ENCODE assay signal across 23 cellular contexts in genomic region chr15:66560856-66561525, GRCh38. TPM values are rescaled to one million over a fixed set of nuclear protein-coding genes. Genes with fewer than 3 reads are reported as not detected.
"Had no signal": no experiment of that assay in that cellular context is flagged by ENCODE, and none has a peak within 500 bp of the region (broad histone marks: within the 10 kb centered on the region; RNA-seq: fewer than 3 reads in every experiment).

No MANE protein-coding gene starts in this region.

- H3K36me3 ChIP-seq: heart right ventricle, tibial artery, upper lobe of right lung had no signal

- H3K27ac ChIP-seq: dorsolateral prefrontal cortex, heart right ventricle, tibial artery, upper lobe of right lung had no signal

- H3K4me3 ChIP-seq: dorsolateral prefrontal cortex, heart right ventricle, tibial artery, upper lobe of right lung had no signal

- H3K9me3 Mint-ChIP-seq: central memory CD8-positive, alpha-beta T cell; mesothelial cell of epicardium; natural killer cell treated with Interleukin-12 subunit alpha and Interleukin-12 subunit beta and Interleukin-15 and Interleukin-18, amount 100 ng/mL, for 72 hours; stimulated activated memory B cell treated with anti-CD40 and anti-IgM and Interleukin-4, amounts not matched to agents 10 μg/mL and 1 μg/mL and 100 μg/mL, for 72 hours; stimulated activated naive CD8-positive, alpha-beta T cell treated with anti-CD3 and anti-CD28 coated beads, Interleukin-15, Interleukin-2, amounts not matched to agents 100 ng/mL and 50 ng/mL, for 24 hours had no signal

- H3K4me3 Mint-ChIP-seq: central memory CD8-positive, alpha-beta T cell; mesothelial cell of epicardium; natural killer cell treated with Interleukin-12 subunit alpha and Interleukin-12 subunit beta and Interleukin-15 and Interleukin-18, amount 100 ng/mL, for 72 hours; stimulated activated memory B cell treated with anti-CD40 and anti-IgM and Interleukin-4, amounts not matched to agents 10 μg/mL and 1 μg/mL and 100 μg/mL, for 72 hours; stimulated activated naive CD8-positive, alpha-beta T cell treated with anti-CD3 and anti-CD28 coated beads, Interleukin-15, Interleukin-2, amounts not matched to agents 100 ng/mL and 50 ng/mL, for 24 hours had no signal

- H3K27me3 ChIP-seq: dorsolateral prefrontal cortex, heart right ventricle, tibial artery, upper lobe of right lung had no signal

- H3K4me1 ChIP-seq: heart right ventricle, tibial artery, upper lobe of right lung had no signal

- DNase-seq: cortex of kidney; dorsolateral prefrontal cortex; effector CD8-positive, alpha-beta T cell; foreskin melanocyte; heart right ventricle; hypothalamus; kidney glomerular epithelial cell; mammary epithelial cell; stimulated activated CD4-positive, alpha-beta T cell treated with anti-CD3 and anti-CD28 coated beads, Interleukin-15, amount 100 ng/mL, for 24 hours; stimulated activated CD4-positive, alpha-beta T cell treated with anti-CD3 and anti-CD28 coated beads, Interleukin-1b, Interleukin-23, amount 100 ng/mL, for 48 hours; stimulated activated CD4-positive, alpha-beta T cell treated with anti-CD3 and anti-CD28 coated beads, Interleukin-4, amount 100 ng/mL, for 24 hours; tibial artery; upper lobe of right lung had no signal

- H3K9me3 ChIP-seq: tibial artery, upper lobe of right lung had no signal

- H3K4me1 Mint-ChIP-seq: central memory CD8-positive, alpha-beta T cell; stimulated activated memory B cell treated with anti-CD40 and anti-IgM and Interleukin-4, amounts not matched to agents 10 μg/mL and 1 μg/mL and 100 μg/mL, for 72 hours had no signal

- H3K27me3 Mint-ChIP-seq: central memory CD8-positive, alpha-beta T cell; natural killer cell treated with Interleukin-12 subunit alpha and Interleukin-12 subunit beta and Interleukin-15 and Interleukin-18, amount 100 ng/mL, for 72 hours; stimulated activated memory B cell treated with anti-CD40 and anti-IgM and Interleukin-4, amounts not matched to agents 10 μg/mL and 1 μg/mL and 100 μg/mL, for 72 hours; stimulated activated naive CD8-positive, alpha-beta T cell treated with anti-CD3 and anti-CD28 coated beads, Interleukin-15, Interleukin-2, amounts not matched to agents 100 ng/mL and 50 ng/mL, for 24 hours had no signal

- H3K27ac Mint-ChIP-seq: mesothelial cell of epicardium; natural killer cell treated with Interleukin-12 subunit alpha and Interleukin-12 subunit beta and Interleukin-15 and Interleukin-18, amount 100 ng/mL, for 72 hours; stimulated activated memory B cell treated with anti-CD40 and anti-IgM and Interleukin-4, amounts not matched to agents 10 μg/mL and 1 μg/mL and 100 μg/mL, for 72 hours; stimulated activated naive CD8-positive, alpha-beta T cell treated with anti-CD3 and anti-CD28 coated beads, Interleukin-15, Interleukin-2, amounts not matched to agents 100 ng/mL and 50 ng/mL, for 24 hours had no signal

- H3K36me3 Mint-ChIP-seq: mesothelial cell of epicardium; natural killer cell treated with Interleukin-12 subunit alpha and Interleukin-12 subunit beta and Interleukin-15 and Interleukin-18, amount 100 ng/mL, for 72 hours; stimulated activated memory B cell treated with anti-CD40 and anti-IgM and Interleukin-4, amounts not matched to agents 10 μg/mL and 1 μg/mL and 100 μg/mL, for 72 hours had no signal

RNA-seq across cellular contexts. Expression of gene LCTL, which starts 4.8 kb away (rescaled TPM):
- total RNA-seq: liver; mucosa of gallbladder; natural killer cell treated with Interleukin-12 subunit alpha and Interleukin-12 subunit beta and Interleukin-15 and Interleukin-18, amount 100 ng/mL, for 72 hours; omental fat pad; pulmonary artery endothelial cell; upper lobe of right lung had no signal
- polyA plus RNA-seq: esophagus, heart right ventricle had no signal
